Comparison of ENCODE assay signal across 7 cellular contexts in genomic region chr12:27851311-27851710, GRCh38.
"Had no signal": no experiment of that assay in that cellular context is flagged by ENCODE, and none has a peak within 500 bp of the region (broad histone marks: within the 10 kb centered on the region; RNA-seq: fewer than 3 reads in every experiment).

No MANE protein-coding gene starts in this region.

- H3K27ac ChIP-seq: HL-60, KMS-11 had no signal

- H3K4me1 Mint-ChIP-seq: IgD-negative memory B cell had no signal

- ATAC-seq: HepG2 had no signal

- H3K4me2 ChIP-seq: KMS-11 had no signal

- H3K9ac ChIP-seq: KMS-11 had no signal

- FAIRE-seq: HepG2 had no signal

- H3K4me3 Mint-ChIP-seq: IgD-negative memory B cell had no signal

- H3K27ac Mint-ChIP-seq: IgD-negative memory B cell had no signal

- DNase-seq: IMR-90, KBM-7, KG1 had no signal
